ENCODE assay signal across 9 cellular contexts in the genomic region with DNA sequence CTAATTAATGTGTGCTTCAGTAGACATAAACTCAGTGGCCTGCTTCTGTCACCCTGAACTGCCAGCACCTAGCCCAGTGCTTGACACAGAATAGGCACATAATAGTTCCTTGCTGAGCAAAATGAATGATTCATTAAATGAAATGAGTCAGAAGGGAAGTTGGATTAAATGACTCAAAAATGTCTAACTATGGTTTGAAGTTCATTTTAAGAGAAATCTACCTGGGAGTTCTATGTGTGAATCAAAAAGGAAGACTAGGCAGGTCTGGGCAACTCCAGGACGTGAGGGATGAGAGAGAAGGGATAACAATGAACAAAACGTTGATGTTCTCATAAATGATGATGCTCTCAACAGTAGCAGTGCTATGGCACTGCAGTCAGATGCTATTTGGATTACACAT.
DNase-seq lines count a peak whose midpoint lies in the region; ATAC-seq and TF ChIP-seq lines count a peak whose summit lies in the region.
"Had no signal": no experiment of that assay in that cellular context is flagged by ENCODE, and none has a peak within 500 bp of the region (broad histone marks: within the 10 kb centered on the region; RNA-seq: fewer than 3 reads in every experiment).

No MANE protein-coding gene starts in this region.

- DNase-seq in natural killer cell treated with Interleukin-12 subunit alpha and Interleukin-12 subunit beta and Interleukin-15 and Interleukin-18, amount 100 ng/mL, for 72 hours (ENCODE audit: low spot score), result no peak
- DNase-seq in natural killer cell (no peak), SJSA1 (ENCODE audit: low read depth in 1 of 2, low spot score in 2 of 2) (peak in 1 of 2 experiments; percentile 52), HuH-7.5 (ENCODE audit: low spot score) (no peak), hepatic stellate cell (ENCODE audit: low spot score) (no peak), SKM-1 treated with dmso at 0.1 percent for 144 hours (lab: John Stamatoyannopoulos, UW; ENCODE audit: unreplicated experiment) (no peak)
- peak in 1 of 2 donors; percentile 35 for DNase-seq in stimulated activated naive CD8-positive, alpha-beta T cell treated with anti-CD3 and anti-CD28 coated beads, Interleukin-15, amount 100 ng/mL, for 72 hours

- peaks cover 0 to 4% of the 10 kb centered on the region in 2 donors for H3K27me3 Mint-ChIP-seq in natural killer cell treated with Interleukin-12 subunit alpha and Interleukin-12 subunit beta and Interleukin-15 and Interleukin-18, amount 100 ng/mL, for 72 hours
- peaks cover 0 to 5% of the 10 kb centered on the region in 2 donors for H3K27me3 Mint-ChIP-seq in natural killer cell (ENCODE audit: low read depth in 2 of 2)
- peaks cover 28% of the 10 kb centered on the region for H3K27me3 Mint-ChIP-seq in stimulated activated naive CD8-positive, alpha-beta T cell treated with anti-CD3 and anti-CD28 coated beads, Interleukin-15, amount 100 ng/mL, for 72 hours

- H3K36me3 ChIP-seq in SJSA1, result no peaks in the 10 kb centered on the region

- intact Hi-C loops in natural killer cell (cut with micrococcal nuclease), result no loop called here

- H3K4me1 ChIP-seq in SJSA1 (replicated peaks), result peaks cover 19% of the 10 kb centered on the region

- H3K27me3 ChIP-seq in SJSA1 (replicated peaks), result no peaks in the 10 kb centered on the region

- H3K9me3 ChIP-seq in SJSA1 (replicated peaks), result no peaks in the 10 kb centered on the region

- H3K4me3 ChIP-seq in SJSA1, result no peak overlapping the region
- H3K4me3 ChIP-seq: skin epidermis had no signal

- peak in 1 of 2 donors; percentile 82 for ATAC-seq in natural killer cell treated with Interleukin-12 subunit alpha and Interleukin-12 subunit beta and Interleukin-15 and Interleukin-18, amount 100 ng/mL, for 72 hours
- ATAC-seq in natural killer cell (no peak), HG02938 (IDR thresholded peaks at IDR 0.05; ENCODE audit: unreplicated experiment) (peak; percentile 91)
- ATAC-seq in stimulated activated naive CD8-positive, alpha-beta T cell treated with anti-CD3 and anti-CD28 coated beads, Interleukin-15, amount 100 ng/mL, for 72 hours, result peak; percentile 95

- H3K9me3 Mint-ChIP-seq in natural killer cell treated with Interleukin-12 subunit alpha and Interleukin-12 subunit beta and Interleukin-15 and Interleukin-18, amount 100 ng/mL, for 72 hours, result no peaks in the 10 kb centered on the region
- H3K9me3 Mint-ChIP-seq in natural killer cell, result no peaks in the 10 kb centered on the region
- no peaks in the 10 kb centered on the region for H3K9me3 Mint-ChIP-seq in stimulated activated naive CD8-positive, alpha-beta T cell treated with anti-CD3 and anti-CD28 coated beads, Interleukin-15, amount 100 ng/mL, for 72 hours

- H3K27ac ChIP-seq in SJSA1, result peak overlapping the region; percentile 51

- no peaks in the 10 kb centered on the region for H3K36me3 Mint-ChIP-seq in natural killer cell treated with Interleukin-12 subunit alpha and Interleukin-12 subunit beta and Interleukin-15 and Interleukin-18, amount 100 ng/mL, for 72 hours
- H3K36me3 Mint-ChIP-seq in natural killer cell, result no peaks in the 10 kb centered on the region

- no peak for TF ChIP-seq CTCF in natural killer cell (IDR thresholded peaks at IDR 0.05)

- H3K27ac Mint-ChIP-seq in natural killer cell treated with Interleukin-12 subunit alpha and Interleukin-12 subunit beta and Interleukin-15 and Interleukin-18, amount 100 ng/mL, for 72 hours, result peak overlapping the region in 1 of 2 donors; percentile 53
- no peak overlapping the region for H3K27ac Mint-ChIP-seq in natural killer cell
- H3K27ac Mint-ChIP-seq in stimulated activated naive CD8-positive, alpha-beta T cell treated with anti-CD3 and anti-CD28 coated beads, Interleukin-15, amount 100 ng/mL, for 72 hours, result peak overlapping the region; percentile 83 to 87

- peak overlapping the region; percentile 59 for H3K4me3 Mint-ChIP-seq in natural killer cell treated with Interleukin-12 subunit alpha and Interleukin-12 subunit beta and Interleukin-15 and Interleukin-18, amount 100 ng/mL, for 72 hours
- no peak overlapping the region for H3K4me3 Mint-ChIP-seq in natural killer cell
- H3K4me3 Mint-ChIP-seq in stimulated activated naive CD8-positive, alpha-beta T cell treated with anti-CD3 and anti-CD28 coated beads, Interleukin-15, amount 100 ng/mL, for 72 hours, result peak overlapping the region; percentile 6 to 15

- H3K4me1 Mint-ChIP-seq in natural killer cell treated with Interleukin-12 subunit alpha and Interleukin-12 subunit beta and Interleukin-15 and Interleukin-18, amount 100 ng/mL, for 72 hours (ENCODE audit: low read depth in 2 of 2), result peaks cover 6 to 11% of the 10 kb centered on the region in 2 donors
- peaks cover 0 to 6% of the 10 kb centered on the region in 2 donors for H3K4me1 Mint-ChIP-seq in natural killer cell
- peaks cover 13% of the 10 kb centered on the region for H3K4me1 Mint-ChIP-seq in stimulated activated naive CD8-positive, alpha-beta T cell treated with anti-CD3 and anti-CD28 coated beads, Interleukin-15, amount 100 ng/mL, for 72 hours

Comparison
In these comparisons a context has a peak if more than half of its experiments do, and no peak if none do; other contexts are left out.
1. ATAC-seq: peak in HG02938 (single experiment) and stimulated activated naive CD8-positive, alpha-beta T cell treated with anti-CD3 and anti-CD28 coated beads, Interleukin-15, amount 100 ng/mL, for 72 hours (single experiment); none in natural killer cell (0 of 3).
2. H3K27ac Mint-ChIP-seq: peak in stimulated activated naive CD8-positive, alpha-beta T cell treated with anti-CD3 and anti-CD28 coated beads, Interleukin-15, amount 100 ng/mL, for 72 hours (2 of 2); none in natural killer cell (0 of 2).